Comparison of ENCODE assay signal across 9 cellular contexts in the genomic region with DNA sequence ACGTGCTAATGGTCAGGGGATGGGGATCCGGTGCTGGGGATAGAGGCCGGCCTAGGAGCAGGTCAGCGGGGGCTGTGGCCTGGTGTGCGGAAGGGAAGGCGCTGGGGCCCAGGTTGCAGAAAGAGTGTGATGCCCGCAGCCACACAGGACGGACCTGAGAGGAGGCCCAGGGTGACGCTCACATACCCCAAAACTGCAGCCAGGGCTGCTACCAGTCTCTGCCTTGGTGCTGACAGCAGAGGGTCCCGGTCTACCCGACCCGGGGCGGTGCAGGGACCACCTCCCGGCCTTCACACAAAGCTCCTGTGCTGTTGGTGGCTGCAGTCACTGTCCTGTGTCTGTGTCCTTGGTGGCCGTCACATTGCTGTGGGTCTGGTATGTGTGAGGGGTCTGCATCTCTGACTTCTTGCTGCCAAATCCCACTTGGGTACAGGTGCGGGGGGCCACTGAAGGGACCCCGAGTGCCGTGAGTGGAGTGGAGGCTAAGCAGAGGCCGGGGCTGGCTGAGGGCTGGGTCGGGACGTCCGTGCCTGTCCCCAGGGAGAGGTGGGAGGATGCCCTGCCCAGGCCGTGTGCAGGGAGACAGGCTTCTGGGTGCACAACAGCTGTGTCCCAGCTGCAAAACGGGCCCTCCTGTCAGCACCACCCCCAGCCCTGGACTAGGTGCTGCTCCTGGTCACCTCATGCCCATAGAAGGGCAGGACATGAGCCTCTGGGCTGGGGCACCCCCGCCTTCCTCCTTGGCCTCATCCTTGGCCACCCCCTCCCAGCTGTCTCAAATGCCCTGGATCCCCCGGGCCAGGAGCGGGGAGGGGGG. TPM values are rescaled to one million over a fixed set of nuclear protein-coding genes. Genes with fewer than 3 reads are reported as not detected.
DNase-seq lines count a peak whose midpoint lies in the region; ATAC-seq lines count a peak whose summit lies in the region.
"Had no signal": no experiment of that assay in that cellular context is flagged by ENCODE, and none has a peak within 500 bp of the region (broad histone marks: within the 10 kb centered on the region; RNA-seq: fewer than 3 reads in every experiment).

No MANE protein-coding gene starts in this region.

- no peaks in the 10 kb centered on the region for H3K9me3 Mint-ChIP-seq in activated naive CD8-positive, alpha-beta T cell treated with anti-CD3 and anti-CD28 coated beads for 36 hours

- no peaks in the 10 kb centered on the region for H3K27me3 Mint-ChIP-seq in activated naive CD8-positive, alpha-beta T cell treated with anti-CD3 and anti-CD28 coated beads for 36 hours

- peak overlapping the region; percentile 79 for H3K27ac Mint-ChIP-seq in activated naive CD8-positive, alpha-beta T cell treated with anti-CD3 and anti-CD28 coated beads for 36 hours

- H3K36me3 Mint-ChIP-seq in activated naive CD8-positive, alpha-beta T cell treated with anti-CD3 and anti-CD28 coated beads for 36 hours = peaks cover 7% of the 10 kb centered on the region

- intact Hi-C loops in Right ventricle myocardium inferior (cut with DNase I) (no loop called here), left ventricle myocardium superior (cut with micrococcal nuclease) (no loop called here)

- ATAC-seq in Right ventricle myocardium inferior (no peak), left ventricle myocardium superior (no peak), HG03039 (IDR thresholded peaks at IDR 0.05; ENCODE audit: unreplicated experiment) (peak; percentile 18)

- DNase-seq in Right ventricle myocardium inferior (ENCODE audit: missing footprints) (peak; percentile 55), left ventricle myocardium superior (no peak), EL (no peak), T-helper 9 cell (no peak), NCI-H748 (lab: John Stamatoyannopoulos, UW; ENCODE audit: unreplicated experiment) (no peak), NCI-H128 (lab: John Stamatoyannopoulos, UW; ENCODE audit: unreplicated experiment) (no peak)
- DNase-seq in activated naive CD8-positive, alpha-beta T cell treated with anti-CD3 and anti-CD28 coated beads for 36 hours = peak; percentile 38

- peaks cover 56% of the 10 kb centered on the region for H3K4me1 Mint-ChIP-seq in activated naive CD8-positive, alpha-beta T cell treated with anti-CD3 and anti-CD28 coated beads for 36 hours

- peak overlapping the region; percentile 99 for H3K4me3 Mint-ChIP-seq in activated naive CD8-positive, alpha-beta T cell treated with anti-CD3 and anti-CD28 coated beads for 36 hours

RNA-seq across cellular contexts. Expression of a gene that starts 1.5 kb away (rescaled TPM):
- 22.5 TPM for total RNA-seq in Right ventricle myocardium inferior
- total RNA-seq in left ventricle myocardium superior = 22.9 TPM
- total RNA-seq in activated naive CD8-positive, alpha-beta T cell treated with anti-CD3 and anti-CD28 coated beads for 36 hours = 100 to 1,000 TPM; 147 to 148 TPM

RNA-seq across cellular contexts. Expression of a gene that starts 15.6 kb away (rescaled TPM):
- total RNA-seq in Right ventricle myocardium inferior (0.35 TPM), left ventricle myocardium superior (not detected)
- under 1 TPM in 1 of 2 experiments, not detected in 1; 0.31 TPM for total RNA-seq in activated naive CD8-positive, alpha-beta T cell treated with anti-CD3 and anti-CD28 coated beads for 36 hours
- total RNA-seq: fibroblast of lung had no signal

RNA-seq across cellular contexts. Expression of a gene that starts 19.6 kb away (rescaled TPM):
- total RNA-seq in Right ventricle myocardium inferior (not detected), left ventricle myocardium superior (not detected)
- not detected for total RNA-seq in activated naive CD8-positive, alpha-beta T cell treated with anti-CD3 and anti-CD28 coated beads for 36 hours
- total RNA-seq: fibroblast of lung had no signal

RNA-seq across cellular contexts. Expression of a gene that starts 37.4 kb away (rescaled TPM):
- total RNA-seq in Right ventricle myocardium inferior (5.0 TPM), left ventricle myocardium superior (4.4 TPM)
- under 1 TPM; 0.20 to 0.31 TPM for total RNA-seq in activated naive CD8-positive, alpha-beta T cell treated with anti-CD3 and anti-CD28 coated beads for 36 hours
- total RNA-seq: fibroblast of lung had no signal

Comparison
In these comparisons a context has a peak if more than half of its experiments do, and no peak if none do; other contexts are left out.
1. DNase-seq: peak in Right ventricle myocardium inferior (single experiment) and activated naive CD8-positive, alpha-beta T cell treated with anti-CD3 and anti-CD28 coated beads for 36 hours (single experiment); none in left ventricle myocardium superior (single experiment), EL (single experiment), T-helper 9 cell (single experiment), NCI-H748 (single experiment) and NCI-H128 (single experiment).